ENCODE assay signal across 9 cellular contexts in the genomic region with DNA sequence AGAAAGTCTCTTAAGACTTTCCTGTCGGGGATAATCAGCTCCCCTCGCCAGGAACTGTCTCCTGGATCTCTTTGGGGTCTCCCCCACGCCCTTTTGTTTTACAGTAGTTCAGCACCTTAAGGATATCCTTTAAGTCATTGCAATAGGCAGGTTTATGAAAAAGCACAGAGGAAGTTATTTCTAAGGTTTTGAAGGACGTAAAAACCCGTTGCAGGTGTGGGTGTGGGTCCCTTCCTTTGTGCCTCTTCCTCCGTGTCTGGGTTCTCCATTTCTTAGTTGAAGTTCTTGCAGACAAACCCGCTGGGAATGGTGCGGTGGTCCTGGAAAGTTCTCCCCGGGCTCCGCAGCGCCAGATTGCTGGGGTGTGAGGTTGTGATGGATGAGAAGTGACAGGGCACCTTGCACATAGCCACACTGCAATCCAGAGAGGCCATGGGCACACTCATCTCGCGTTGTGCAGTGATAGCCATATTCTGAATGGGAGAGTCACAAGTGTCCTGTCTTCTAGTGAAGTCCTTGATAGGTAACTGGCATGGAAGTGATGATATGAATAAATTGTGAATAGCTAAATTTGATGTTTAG.
DNase-seq lines count a peak whose midpoint lies in the region; ATAC-seq, FAIRE-seq and TF ChIP-seq lines count a peak whose summit lies in the region.
"Had no signal": no experiment of that assay in that cellular context is flagged by ENCODE, and none has a peak within 500 bp of the region (broad histone marks: within the 10 kb centered on the region; RNA-seq: fewer than 3 reads in every experiment).

No MANE protein-coding gene starts in this region.

- TF ChIP-seq CTCF in heart left ventricle (IDR thresholded peaks at IDR 0.05) (no peak), right atrium auricular region (IDR thresholded peaks at IDR 0.05) (no peak)

- H3K9me3 Mint-ChIP-seq in activated T-cell treated with anti-CD3 and anti-CD28 coated beads, Interleukin-2, amount 50 U/mL, for 24 hours = no peaks in the 10 kb centered on the region

- peaks cover 41% of the 10 kb centered on the region for H3K4me1 Mint-ChIP-seq in activated T-cell treated with anti-CD3 and anti-CD28 coated beads, Interleukin-2, amount 50 U/mL, for 24 hours (ENCODE audit: low read depth)

- H3K36me3 Mint-ChIP-seq in activated T-cell treated with anti-CD3 and anti-CD28 coated beads, Interleukin-2, amount 50 U/mL, for 24 hours (ENCODE audit: low read depth) = peaks cover 12% of the 10 kb centered on the region

- H3K27me3 ChIP-seq in heart left ventricle = no peaks in the 10 kb centered on the region
- no peaks in the 10 kb centered on the region for H3K27me3 ChIP-seq in right atrium auricular region
- no peaks in the 10 kb centered on the region for H3K27me3 ChIP-seq in small intestine (ENCODE audit: control insufficient read depth in 2 of 2, insufficient read depth in 2 of 2, low read length in 2 of 2)

- peak overlapping the region; percentile 54 to 95 (median 77) for H3K4me3 ChIP-seq in heart left ventricle
- H3K4me3 ChIP-seq in right atrium auricular region = peak overlapping the region; percentile 64 to 85
- H3K4me3 ChIP-seq in small intestine (ENCODE audit: low read depth in 1 of 2, low read length in 2 of 2) = peak overlapping the region; percentile 91 to 99

- ATAC-seq in heart left ventricle (peak in 3 of 4 donors; percentile 26 to 48 (median 47)), HG02981 (IDR thresholded peaks at IDR 0.05; ENCODE audit: unreplicated experiment) (no peak)

- no peaks in the 10 kb centered on the region for H3K9me3 ChIP-seq in heart left ventricle
- no peaks in the 10 kb centered on the region for H3K9me3 ChIP-seq in right atrium auricular region
- no peaks in the 10 kb centered on the region for H3K9me3 ChIP-seq in small intestine (ENCODE audit: control insufficient read depth, low read depth)

- peak overlapping the region; percentile 89 for H3K4me3 Mint-ChIP-seq in activated T-cell treated with anti-CD3 and anti-CD28 coated beads, Interleukin-2, amount 50 U/mL, for 24 hours

- peak overlapping the region in 8 of 12 donors; percentile 57 to 92 (median 74) for H3K27ac ChIP-seq in heart left ventricle
- peak overlapping the region; percentile 67 to 83 for H3K27ac ChIP-seq in right atrium auricular region
- peak overlapping the region; percentile 61 to 79 for H3K27ac ChIP-seq in small intestine (ENCODE audit: low read depth in 1 of 2, low read length in 1 of 2)

- TF ChIP-seq POLR2A in heart left ventricle (IDR thresholded peaks at IDR 0.05) = no peak

- DNase-seq in heart left ventricle = no peak
- DNase-seq in cardiac septum (ENCODE audit: low spot score) = no peak
- DNase-seq in activated T-cell treated with anti-CD3 and anti-CD28 coated beads, Interleukin-2, amount 50 U/mL, for 24 hours = no peak
- no peak for DNase-seq in right atrium auricular region (ENCODE audit: low spot score)
- DNase-seq in small intestine = peak; percentile 32
- DNase-seq in GDM1 (lab: John Stamatoyannopoulos, UW) = no peak
- DNase-seq in SHP77 treated with DMSO at 0.1 percent for 48 hours (lab: John Stamatoyannopoulos, UW) = no peak

- peaks cover 0 to 23% (median 16%) of the 10 kb centered on the region in 12 donors for H3K4me1 ChIP-seq in heart left ventricle
- peaks cover 0 to 20% of the 10 kb centered on the region in 2 donors for H3K4me1 ChIP-seq in right atrium auricular region
- H3K4me1 ChIP-seq in small intestine (ENCODE audit: control insufficient read depth in 2 of 2, insufficient read depth in 1 of 2, low read depth in 1 of 2, low read length in 1 of 2) = peaks cover 0 to 3% of the 10 kb centered on the region in 2 donors

- H3K27ac Mint-ChIP-seq in activated T-cell treated with anti-CD3 and anti-CD28 coated beads, Interleukin-2, amount 50 U/mL, for 24 hours = peak overlapping the region; percentile 92

- intact Hi-C loops in heart left ventricle (cut with DNase I) = loop anchor here in 1 of 10 donors (5.0 kb wide), 1 partner anchor 174 kb away; no protein-coding TSS in a partner anchor
- intact Hi-C loops in cardiac septum (cut with DNase I) = loop anchor here (5.0 kb wide), 1 partner anchor 174 kb away; no protein-coding TSS in a partner anchor

- no peaks in the 10 kb centered on the region for H3K27me3 Mint-ChIP-seq in activated T-cell treated with anti-CD3 and anti-CD28 coated beads, Interleukin-2, amount 50 U/mL, for 24 hours

- FAIRE-seq in small intestine (lab: Jason Lieb, UNC) = no peak
- FAIRE-seq: frontal cortex had no signal

- H3K36me3 ChIP-seq in heart left ventricle (no peaks in the 10 kb centered on the region), right atrium auricular region (no peaks in the 10 kb centered on the region), small intestine (ENCODE audit: control insufficient read depth in 2 of 2, insufficient read depth in 2 of 2, low read length in 2 of 2) (no peaks in the 10 kb centered on the region)

- WGBS in heart left ventricle, 4 donors = 23 to 31% (median 27%) methylated on average over 13 of the region's 13 CpGs
- WGBS in small intestine, 3 donors = 15 to 29% (median 26%) methylated on average over 13 of the region's 13 CpGs
